11 cellular contexts compared by ENCODE assay signal in the genomic region with DNA sequence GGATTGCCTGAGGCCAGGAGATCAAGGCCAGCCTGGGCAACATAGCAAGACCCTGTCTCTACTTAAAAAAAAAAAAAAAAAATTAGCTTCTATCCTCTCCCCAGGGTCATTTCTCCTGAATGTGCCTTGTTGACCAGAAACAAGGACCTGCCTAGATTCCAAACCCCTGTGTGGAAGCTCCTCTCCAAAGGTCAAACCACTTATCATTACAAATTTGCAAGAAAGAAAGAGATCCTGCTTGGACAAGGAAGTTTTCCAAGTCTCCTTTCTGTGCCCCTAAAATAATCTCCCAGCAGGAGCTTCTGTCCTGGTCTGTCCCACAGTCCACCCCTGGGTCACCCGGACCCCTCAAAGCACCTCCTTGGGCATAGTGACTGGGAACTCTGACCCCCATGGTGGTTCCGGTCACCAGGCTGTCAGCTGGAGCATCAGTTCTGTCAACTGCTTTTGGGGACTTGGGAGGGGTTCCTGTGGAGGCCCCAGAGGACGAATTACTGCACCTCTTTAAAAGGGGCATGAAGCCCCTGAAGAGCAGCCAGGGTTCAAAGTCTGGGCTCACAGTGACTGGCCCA. TPM values are rescaled to one million over a fixed set of nuclear protein-coding genes. Genes with fewer than 3 reads are reported as not detected.
DNase-seq lines count a peak whose midpoint lies in the region; ATAC-seq and TF ChIP-seq lines count a peak whose summit lies in the region.
"Had no signal": no experiment of that assay in that cellular context is flagged by ENCODE, and none has a peak within 500 bp of the region (broad histone marks: within the 10 kb centered on the region; RNA-seq: fewer than 3 reads in every experiment).

No MANE protein-coding gene starts in this region.

- intact Hi-C loops in left cardiac atrium (cut with DNase I): loop anchor here in 1 of 2 donors (5.0 kb wide), 1 partner anchor 37 kb away; the partner anchor contains the start of gene ACTN1
- intact Hi-C loops in dorsolateral prefrontal cortex (cut with DNase I): no loop called here

- no peak for TF ChIP-seq CTCF in right atrium auricular region (IDR thresholded peaks at IDR 0.05)
- TF ChIP-seq CTCF in dorsolateral prefrontal cortex (IDR thresholded peaks at IDR 0.05 in 54 of 56, conservative IDR thresholded peaks at IDR 0.05 in 2 of 56; ENCODE audit: low read depth in 1 of 56, partially characterized antibody in 56 of 56): no peak
- TF ChIP-seq CTCF in neutrophil (IDR thresholded peaks at IDR 0.05): no peak
- TF ChIP-seq CTCF in omental fat pad (IDR thresholded peaks at IDR 0.05): no peak

- no peak overlapping the region for H3K4me3 ChIP-seq in right atrium auricular region
- H3K4me3 ChIP-seq in dorsolateral prefrontal cortex: no peak overlapping the region
- H3K4me3 ChIP-seq in neutrophil (ENCODE audit: low read depth in 1 of 2, low read length in 1 of 2): no peak overlapping the region

- DNase-seq in right atrium auricular region (ENCODE audit: low spot score) (no peak), left cardiac atrium (no peak), dorsolateral prefrontal cortex (no peak), omental fat pad (ENCODE audit: low spot score) (no peak), germinal center (ENCODE audit: low spot score) (no peak)
- DNase-seq: activated CD4-positive, alpha-beta T cell treated with anti-CD3 and anti-CD28 coated beads for 48 hours; activated naive CD4-positive, alpha-beta T cell treated with Interleukin-2 at 50 U/mL for 16 hours; AML-193 had no signal

- H3K36me3 ChIP-seq in right atrium auricular region (no peaks in the 10 kb centered on the region), neutrophil (no peaks in the 10 kb centered on the region)

- H3K27me3 ChIP-seq in right atrium auricular region (no peaks in the 10 kb centered on the region), dorsolateral prefrontal cortex (peaks cover 0 to 8% (median 0%) of the 10 kb centered on the region in 45 donors), neutrophil (no peaks in the 10 kb centered on the region)

- H3K4me1 ChIP-seq in right atrium auricular region (peaks cover 0 to 100% of the 10 kb centered on the region in 2 donors), neutrophil (ENCODE audit: control insufficient read depth in 1 of 2, insufficient read depth in 1 of 2, low read depth in 1 of 2, low read length in 1 of 2) (peaks cover 98 to 100% of the 10 kb centered on the region in 2 experiments)

- H3K27ac ChIP-seq in right atrium auricular region (peak overlapping the region; percentile 86 to 91), dorsolateral prefrontal cortex (peak overlapping the region in 37 of 59 donors; percentile 1 to 85 (median 70)), neutrophil (peak overlapping the region; percentile 97)

- ATAC-seq in left cardiac atrium (no peak), omental fat pad (ENCODE audit: low FRiP score) (no peak), GM18520 (IDR thresholded peaks at IDR 0.05; ENCODE audit: unreplicated experiment) (no peak), GM21576 (IDR thresholded peaks at IDR 0.05; ENCODE audit: unreplicated experiment) (no peak)

- H3K9me3 ChIP-seq in right atrium auricular region (no peaks in the 10 kb centered on the region), neutrophil (no peaks in the 10 kb centered on the region)

RNA-seq across cellular contexts. Expression of gene ACTN1, which starts 38.4 kb away (rescaled TPM):
- total RNA-seq in right atrium auricular region: 100 to 1,000 TPM; 170 to 316 TPM
- total RNA-seq in left cardiac atrium: 100 to 1,000 TPM; 160 to 319 TPM
- 100 to 1,000 TPM in 115 of 120 experiments, 10 to 100 TPM in 5; 56.9 to 234 (median 157) TPM for total RNA-seq in dorsolateral prefrontal cortex
- total RNA-seq in omental fat pad: 100 to 1,000 TPM; 103 to 254 (median 136) TPM
